13 cellular contexts compared by ENCODE assay signal in the genomic region with DNA sequence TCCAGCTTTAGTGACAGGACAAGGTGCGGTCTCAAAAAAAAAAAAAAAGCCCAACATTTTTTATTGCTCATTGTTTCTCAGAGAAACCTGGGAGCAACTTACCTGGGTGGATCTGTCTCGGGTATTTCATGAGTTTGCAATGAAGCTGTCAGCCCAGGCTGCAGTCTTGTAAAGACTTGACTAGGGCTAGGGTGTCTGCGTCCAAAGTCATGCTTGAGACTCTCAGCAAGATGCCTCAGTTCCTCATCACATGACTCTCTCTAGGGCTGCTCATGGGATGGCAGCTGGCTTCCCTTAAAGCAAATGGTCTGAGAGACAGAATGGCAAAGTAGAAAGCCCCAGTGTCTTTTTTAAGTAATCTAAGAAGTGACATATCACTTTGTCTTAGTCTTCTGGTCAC. TPM values are rescaled to one million over a fixed set of nuclear protein-coding genes. Genes with fewer than 3 reads are reported as not detected.
A peak's percentile ranks its signal among the peaks of the same experiment; 100 is the strongest.
DNase-seq lines count a peak whose midpoint lies in the region; ATAC-seq and TF ChIP-seq lines count a peak whose summit lies in the region.
"Had no signal": no experiment of that assay in that cellular context is flagged by ENCODE, and none has a peak within 500 bp of the region (broad histone marks: within the 10 kb centered on the region; RNA-seq: fewer than 3 reads in every experiment).

No MANE protein-coding gene starts in this region.

- no peaks in the 10 kb centered on the region for H3K9me3 ChIP-seq in mucosa of descending colon
- no peaks in the 10 kb centered on the region for H3K9me3 ChIP-seq in WERI-Rb-1 (ENCODE audit: severe bottlenecking)

- peak overlapping the region; percentile 88 for H3K27ac ChIP-seq in epithelial cell of prostate
- no peak overlapping the region for H3K27ac ChIP-seq in WERI-Rb-1
- H3K27ac ChIP-seq: 22Rv1 had no signal

- no peaks in the 10 kb centered on the region for H3K27me3 Mint-ChIP-seq in glutamatergic neuron (ENCODE audit: unreplicated experiment)

- no peaks in the 10 kb centered on the region for H3K36me3 Mint-ChIP-seq in glutamatergic neuron (ENCODE audit: unreplicated experiment)

- intact Hi-C loops in mucosa of descending colon (cut with DNase I, micrococcal nuclease), result no loop called here

- H3K4me3 ChIP-seq in mucosa of descending colon (no peak overlapping the region), WERI-Rb-1 (ENCODE audit: low read depth, low read length) (no peak overlapping the region)

- no peaks in the 10 kb centered on the region for H3K4me1 ChIP-seq in mucosa of descending colon (ENCODE audit: low read depth)

- H3K9me3 Mint-ChIP-seq in glutamatergic neuron (ENCODE audit: unreplicated experiment), result no peaks in the 10 kb centered on the region
- H3K9me3 Mint-ChIP-seq: CD14-positive monocyte; CD8-positive, alpha-beta T cell; H9 had no signal

- peak; percentile 62 for DNase-seq in DMS 273 (lab: John Stamatoyannopoulos, UW; ENCODE audit: unreplicated experiment)
- no peak for DNase-seq in DMS 273 treated with DMSO at 0.1 percent for 48 hours (lab: John Stamatoyannopoulos, UW)
- DNase-seq in epithelial cell of prostate (ENCODE audit: low read depth, low spot score), result peak; percentile 55
- no peak for DNase-seq in mucosa of descending colon
- no peak for DNase-seq in glutamatergic neuron
- no peak for DNase-seq in Kasumi-1 (lab: John Stamatoyannopoulos, UW)
- no peak for DNase-seq in WERI-Rb-1
- DNase-seq: CD8-positive, alpha-beta T cell; COR-L47; GOT3; H9 had no signal

- peaks cover 13% of the 10 kb centered on the region for H3K4me1 Mint-ChIP-seq in glutamatergic neuron (ENCODE audit: low read depth, unreplicated experiment)

- H3K36me3 ChIP-seq in mucosa of descending colon (ENCODE audit: low read depth) (no peaks in the 10 kb centered on the region), WERI-Rb-1 (peaks cover 30% of the 10 kb centered on the region)

- TF ChIP-seq CTCF in mucosa of descending colon (IDR thresholded peaks at IDR 0.05) (no peak), glutamatergic neuron (IDR thresholded peaks at IDR 0.05; ENCODE audit: partially characterized antibody, unreplicated experiment) (no peak), WERI-Rb-1 (IDR thresholded peaks at IDR 0.05; ENCODE audit: low read depth, low read length) (no peak)

- H3K27ac Mint-ChIP-seq in glutamatergic neuron (ENCODE audit: unreplicated experiment), result no peak overlapping the region
- H3K27ac Mint-ChIP-seq: CD14-positive monocyte; CD8-positive, alpha-beta T cell had no signal

- ATAC-seq in mucosa of descending colon, result peak; percentile 65
- ATAC-seq: CD8-positive, alpha-beta T cell had no signal

- no peak overlapping the region for H3K4me3 Mint-ChIP-seq in glutamatergic neuron (ENCODE audit: unreplicated experiment)
- H3K4me3 Mint-ChIP-seq: CD14-positive monocyte; CD8-positive, alpha-beta T cell; H9 had no signal

- no peaks in the 10 kb centered on the region for H3K27me3 ChIP-seq in WERI-Rb-1 (ENCODE audit: insufficient read depth, low read depth, severe bottlenecking)

RNA-seq across cellular contexts. Expression of gene GABPA, which starts 8.1 kb away (rescaled TPM):
- total RNA-seq in mucosa of descending colon (10 to 100 TPM; 21.9 to 26.5 (median 24.8) TPM), glutamatergic neuron (ENCODE audit: unreplicated experiment) (16.2 TPM)

RNA-seq across cellular contexts. Expression of gene ATP5PF, which starts 8.2 kb away (rescaled TPM):
- total RNA-seq in mucosa of descending colon (100 to 1,000 TPM; 159 to 215 (median 205) TPM), glutamatergic neuron (ENCODE audit: unreplicated experiment) (128 TPM)

Comparison
In these comparisons a context has a peak if more than half of its experiments do, and no peak if none do; other contexts are left out.
1. DNase-seq: peak in DMS 273 (single experiment) and epithelial cell of prostate (single experiment); none in DMS 273 treated with DMSO at 0.1 percent for 48 hours (single experiment), mucosa of descending colon (0 of 3), glutamatergic neuron (single experiment), Kasumi-1 (0 of 2) and WERI-Rb-1 (single experiment).